In the genomic region with DNA sequence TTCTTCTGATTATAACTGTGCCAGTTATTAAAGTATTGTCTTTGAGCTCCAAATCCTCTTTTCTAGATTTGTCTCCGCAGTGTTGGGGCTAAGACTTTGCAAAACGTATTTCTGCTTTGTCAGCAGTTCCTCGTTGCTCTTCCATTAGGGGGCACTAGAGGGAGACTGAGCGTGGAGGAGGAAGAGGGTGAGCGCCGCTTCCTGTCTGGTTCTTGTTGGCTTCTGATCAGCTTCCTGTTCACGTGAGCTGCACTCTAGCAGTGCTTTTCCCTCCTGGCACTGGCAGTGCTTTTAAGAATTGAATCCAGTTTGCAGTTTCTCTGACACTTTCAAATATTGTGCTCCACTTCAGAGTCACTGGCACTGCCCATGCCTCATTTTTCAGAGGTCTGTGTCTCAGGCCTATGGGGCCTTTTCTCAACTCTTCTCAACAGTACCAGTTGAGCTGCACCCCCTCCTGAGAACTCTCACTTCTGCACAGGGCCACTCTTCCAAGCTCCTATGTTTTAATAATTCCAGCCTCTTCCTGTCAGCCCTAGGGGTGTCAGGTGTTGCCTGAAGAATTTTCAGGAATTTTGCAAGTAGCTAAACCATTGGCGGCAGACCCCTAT, we compare ENCODE assay signal across 8 cellular contexts. TPM values are rescaled to one million over a fixed set of nuclear protein-coding genes. Genes with fewer than 3 reads are reported as not detected.
DNase-seq lines count a peak whose midpoint lies in the region; ATAC-seq, FAIRE-seq and TF ChIP-seq lines count a peak whose summit lies in the region.

No MANE protein-coding gene starts in this region.

- intact Hi-C loops in left ventricle myocardium superior (cut with micrococcal nuclease): no loop called here

- peak; percentile 52 for FAIRE-seq in GM12891 (lab: Jason Lieb, UNC)

- CTCF ChIA-PET in WTC11 (lab: Charles Lee): interaction anchor here (1.2 kb wide), 1 partner anchor 33 kb away, joined by 4 read pairs; no protein-coding TSS in a partner anchor

- peak overlapping the region; percentile 30; the same call in 1 of the 2 replicates for H2AFZ ChIP-seq in KMS-11 (ENCODE audit: low read depth)

- peaks cover 60% of the 10 kb centered on the region for H3K27me3 Mint-ChIP-seq in WTC11 (ENCODE audit: low read depth)

- no peak overlapping the region for H3K27ac Mint-ChIP-seq in WTC11

- H3K36me3 Mint-ChIP-seq in WTC11: no peaks in the 10 kb centered on the region

- H3K4me3 Mint-ChIP-seq in WTC11: no peak overlapping the region

- POLR2A ChIA-PET in WTC11 (lab: Charles Lee): no interaction called here

- H3K9ac ChIP-seq in KMS-11: no peak overlapping the region

- H3K4me3 ChIP-seq in KMS-11 (IDR thresholded peaks at IDR 0.05; ENCODE audit: insufficient read depth, low read depth, low read length): no peak overlapping the region

- H3K27me3 ChIP-seq in KMS-11 (ENCODE audit: insufficient read depth, low read depth): no peaks in the 10 kb centered on the region

- H3K4me1 ChIP-seq in KMS-11 (ENCODE audit: low read depth, poor library complexity, severe bottlenecking): no peaks in the 10 kb centered on the region

- H3K79me2 ChIP-seq in KMS-11 (ENCODE audit: insufficient read depth, low read depth): no peaks in the 10 kb centered on the region

- H3K4me1 Mint-ChIP-seq in WTC11: no peaks in the 10 kb centered on the region

- H3K4me2 ChIP-seq in KMS-11: no peak overlapping the region

- no peak overlapping the region for H3K27ac ChIP-seq in KMS-11

- H4K20me1 ChIP-seq in KMS-11 (ENCODE audit: insufficient read depth): no peaks in the 10 kb centered on the region

- peak; percentile 55 for DNase-seq in A172 (ENCODE audit: low spot score)
- DNase-seq in GM12891 (ENCODE audit: insufficient read length, low spot score): no peak
- DNase-seq in WTC11 (ENCODE audit: low spot score): peak; percentile 54
- no peak for DNase-seq in left ventricle myocardium superior
- peak; percentile 2 for DNase-seq in stimulated activated CD8-positive, alpha-beta memory T cell treated with anti-CD3 and anti-CD28 coated beads, Interleukin-12 subunit alpha, Interleukin-12 subunit beta, amount 100 ng/mL, for 24 hours (ENCODE audit: extremely low read depth)
- DNase-seq in NCI-H1694 treated with DMSO at 0.1 percent for 48 hours (lab: John Stamatoyannopoulos, UW): no peak
- no peak for DNase-seq in hippocampal formation (lab: John Stamatoyannopoulos, UW)

- TF ChIP-seq POLR2A in GM12891 (IDR thresholded peaks at IDR 0.05; ENCODE audit: low read depth, low read length): no peak

- no peaks in the 10 kb centered on the region for H3K36me3 ChIP-seq in KMS-11 (ENCODE audit: insufficient read depth)

- TF ChIP-seq CTCF in KMS-11 (conservative IDR thresholded peaks at IDR 0.05; ENCODE audit: low read depth, low read length) (0 out of 2 replicates have a peak, but pooled peaks have one; percentile 41), WTC11 (IDR thresholded peaks at IDR 0.05) (peak; percentile 49)

- peak; percentile 88 for ATAC-seq in WTC11
- ATAC-seq in left ventricle myocardium superior: peak; percentile 37

- peaks cover 16% of the 10 kb centered on the region for H3K9me3 Mint-ChIP-seq in WTC11

TF ChIP-seq in GM12891, 5 proteins besides CTCF, POLR2A, EP300 and RAD21:
- TF ChIP-seq SPI1 (IDR thresholded peaks at IDR 0.05; ENCODE audit: low read depth, low read length) (no peak), POU2F2 (IDR thresholded peaks at IDR 0.05; ENCODE audit: low read depth, low read length) (no peak), POLR2AphosphoS5 (IDR thresholded peaks at IDR 0.05; ENCODE audit: low read depth, low read length) (no peak), TAF1 (IDR thresholded peaks at IDR 0.05; ENCODE audit: low read depth, low read length) (no peak)

TF ChIP-seq in WTC11, 78 proteins besides CTCF, POLR2A, EP300 and RAD21:
- TF ChIP-seq HMGA2 (CRISPR knock-in tag; IDR thresholded peaks at IDR 0.05) (no peak), ZNF423 (CRISPR knock-in tag; IDR thresholded peaks at IDR 0.05) (no peak), MYBL2 (CRISPR knock-in tag; IDR thresholded peaks at IDR 0.05) (no peak), CBFB (CRISPR knock-in tag; IDR thresholded peaks at IDR 0.05; ENCODE audit: low read depth) (no peak), ESRRA (CRISPR knock-in tag; IDR thresholded peaks at IDR 0.05; ENCODE audit: borderline replicate concordance) (no peak), ZNF232 (CRISPR knock-in tag; IDR thresholded peaks at IDR 0.05) (no peak), KAT7 (CRISPR knock-in tag; IDR thresholded peaks at IDR 0.05; ENCODE audit: borderline replicate concordance) (no peak), ZNF219 (CRISPR knock-in tag; IDR thresholded peaks at IDR 0.05; ENCODE audit: borderline replicate concordance) (no peak), NFYB (CRISPR knock-in tag; conservative IDR thresholded peaks at IDR 0.05; ENCODE audit: low read depth) (no peak)
- TF ChIP-seq, protein P1, sequence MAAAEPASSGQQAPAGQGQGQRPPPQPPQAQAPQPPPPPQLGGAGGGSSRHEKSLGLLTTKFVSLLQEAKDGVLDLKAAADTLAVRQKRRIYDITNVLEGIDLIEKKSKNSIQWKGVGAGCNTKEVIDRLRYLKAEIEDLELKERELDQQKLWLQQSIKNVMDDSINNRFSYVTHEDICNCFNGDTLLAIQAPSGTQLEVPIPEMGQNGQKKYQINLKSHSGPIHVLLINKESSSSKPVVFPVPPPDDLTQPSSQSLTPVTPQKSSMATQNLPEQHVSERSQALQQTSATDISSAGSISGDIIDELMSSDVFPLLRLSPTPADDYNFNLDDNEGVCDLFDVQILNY (CRISPR knock-in tag; IDR thresholded peaks at IDR 0.05): no peak
- TF ChIP-seq, protein P2, sequence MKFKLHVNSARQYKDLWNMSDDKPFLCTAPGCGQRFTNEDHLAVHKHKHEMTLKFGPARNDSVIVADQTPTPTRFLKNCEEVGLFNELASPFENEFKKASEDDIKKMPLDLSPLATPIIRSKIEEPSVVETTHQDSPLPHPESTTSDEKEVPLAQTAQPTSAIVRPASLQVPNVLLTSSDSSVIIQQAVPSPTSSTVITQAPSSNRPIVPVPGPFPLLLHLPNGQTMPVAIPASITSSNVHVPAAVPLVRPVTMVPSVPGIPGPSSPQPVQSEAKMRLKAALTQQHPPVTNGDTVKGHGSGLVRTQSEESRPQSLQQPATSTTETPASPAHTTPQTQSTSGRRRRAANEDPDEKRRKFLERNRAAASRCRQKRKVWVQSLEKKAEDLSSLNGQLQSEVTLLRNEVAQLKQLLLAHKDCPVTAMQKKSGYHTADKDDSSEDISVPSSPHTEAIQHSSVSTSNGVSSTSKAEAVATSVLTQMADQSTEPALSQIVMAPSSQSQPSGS (CRISPR knock-in tag; IDR thresholded peaks at IDR 0.05; ENCODE audit: borderline replicate concordance, low read depth): no peak
- TF ChIP-seq, protein P3, sequence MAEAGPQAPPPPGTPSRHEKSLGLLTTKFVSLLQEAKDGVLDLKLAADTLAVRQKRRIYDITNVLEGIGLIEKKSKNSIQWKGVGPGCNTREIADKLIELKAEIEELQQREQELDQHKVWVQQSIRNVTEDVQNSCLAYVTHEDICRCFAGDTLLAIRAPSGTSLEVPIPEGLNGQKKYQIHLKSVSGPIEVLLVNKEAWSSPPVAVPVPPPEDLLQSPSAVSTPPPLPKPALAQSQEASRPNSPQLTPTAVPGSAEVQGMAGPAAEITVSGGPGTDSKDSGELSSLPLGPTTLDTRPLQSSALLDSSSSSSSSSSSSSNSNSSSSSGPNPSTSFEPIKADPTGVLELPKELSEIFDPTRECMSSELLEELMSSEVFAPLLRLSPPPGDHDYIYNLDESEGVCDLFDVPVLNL (CRISPR knock-in tag; IDR thresholded peaks at IDR 0.05; ENCODE audit: borderline replicate concordance, low read depth): no peak
- TF ChIP-seq, protein P4, sequence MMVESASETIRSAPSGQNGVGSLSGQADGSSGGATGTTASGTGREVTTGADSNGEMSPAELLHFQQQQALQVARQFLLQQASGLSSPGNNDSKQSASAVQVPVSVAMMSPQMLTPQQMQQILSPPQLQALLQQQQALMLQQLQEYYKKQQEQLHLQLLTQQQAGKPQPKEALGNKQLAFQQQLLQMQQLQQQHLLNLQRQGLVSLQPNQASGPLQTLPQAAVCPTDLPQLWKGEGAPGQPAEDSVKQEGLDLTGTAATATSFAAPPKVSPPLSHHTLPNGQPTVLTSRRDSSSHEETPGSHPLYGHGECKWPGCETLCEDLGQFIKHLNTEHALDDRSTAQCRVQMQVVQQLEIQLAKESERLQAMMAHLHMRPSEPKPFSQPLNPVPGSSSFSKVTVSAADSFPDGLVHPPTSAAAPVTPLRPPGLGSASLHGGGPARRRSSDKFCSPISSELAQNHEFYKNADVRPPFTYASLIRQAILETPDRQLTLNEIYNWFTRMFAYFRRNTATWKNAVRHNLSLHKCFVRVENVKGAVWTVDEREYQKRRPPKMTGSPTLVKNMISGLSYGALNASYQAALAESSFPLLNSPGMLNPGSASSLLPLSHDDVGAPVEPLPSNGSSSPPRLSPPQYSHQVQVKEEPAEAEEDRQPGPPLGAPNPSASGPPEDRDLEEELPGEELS (CRISPR knock-in tag; IDR thresholded peaks at IDR 0.05): no peak
- TF ChIP-seq, protein P5, sequence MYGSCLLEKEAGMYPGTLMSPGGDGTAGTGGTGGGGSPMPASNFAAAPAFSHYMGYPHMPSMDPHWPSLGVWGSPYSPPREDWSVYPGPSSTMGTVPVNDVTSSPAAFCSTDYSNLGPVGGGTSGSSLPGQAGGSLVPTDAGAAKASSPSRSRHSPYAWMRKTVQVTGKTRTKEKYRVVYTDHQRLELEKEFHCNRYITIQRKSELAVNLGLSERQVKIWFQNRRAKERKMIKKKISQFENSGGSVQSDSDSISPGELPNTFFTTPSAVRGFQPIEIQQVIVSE (CRISPR knock-in tag; IDR thresholded peaks at IDR 0.05; ENCODE audit: borderline replicate concordance): no peak

RNA-seq across cellular contexts. Expression of a gene that starts 54.4 kb away (rescaled TPM):
- total RNA-seq in A172 (2014; rRNA removed; shearing (Covaris generic)): 7.4 and 14.4 TPM in 2 replicates
- 1.6 TPM for polyA plus RNA-seq in GM12891 (2012; ENCODE audit: low read depth, missing spikeins)
- total RNA-seq in WTC11 (2021): 19.9 to 22.3 TPM (median 21.8 TPM) in 3 replicates
- 7.4 TPM for total RNA-seq in left ventricle myocardium superior

Comparison
In these comparisons a context has a peak if more than half of its experiments do, and no peak if none do; other contexts are left out.
1. DNase-seq: peak in A172 (single experiment), WTC11 (single experiment) and stimulated activated CD8-positive, alpha-beta memory T cell treated with anti-CD3 and anti-CD28 coated beads, Interleukin-12 subunit alpha, Interleukin-12 subunit beta, amount 100 ng/mL, for 24 hours (single experiment); none in GM12891 (single experiment), left ventricle myocardium superior (single experiment), NCI-H1694 treated with DMSO at 0.1 percent for 48 hours (single experiment) and hippocampal formation (0 of 2).